In the genomic region with DNA sequence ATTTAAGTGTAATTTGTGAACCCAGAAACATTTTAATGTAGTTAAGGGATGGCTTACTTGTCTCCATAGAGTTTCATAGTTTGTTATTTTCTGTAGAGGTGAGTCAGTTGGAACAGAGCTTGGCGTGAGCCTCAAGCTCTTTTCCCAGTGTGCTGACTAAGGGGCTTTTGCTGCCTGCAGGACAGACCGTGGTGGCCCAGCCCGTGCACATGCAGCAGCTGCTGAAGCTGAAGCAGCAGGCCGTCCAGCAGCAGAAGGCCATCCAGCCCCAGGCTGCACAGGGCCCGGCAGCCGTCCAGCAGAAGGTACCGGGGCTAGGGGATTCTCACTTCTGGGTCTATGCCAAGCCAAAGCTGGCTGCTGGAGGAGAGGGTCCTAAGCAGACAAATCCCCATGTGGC, we compare ENCODE assay signal across 28 cellular contexts.
DNase-seq lines count a peak whose midpoint lies in the region; ATAC-seq and TF ChIP-seq lines count a peak whose summit lies in the region.
"Had no signal": no experiment of that assay in that cellular context is flagged by ENCODE, and none has a peak within 500 bp of the region (broad histone marks: within the 10 kb centered on the region; RNA-seq: fewer than 3 reads in every experiment).

No MANE protein-coding gene starts in this region.

- peaks cover 6% of the 10 kb centered on the region for H3K36me3 Mint-ChIP-seq in T-helper 17 cell (ENCODE audit: low read depth)
- H3K36me3 Mint-ChIP-seq in endothelial cell (ENCODE audit: low read depth, unreplicated experiment), result peaks cover 49% of the 10 kb centered on the region
- peaks cover 92% of the 10 kb centered on the region for H3K36me3 Mint-ChIP-seq in stimulated activated effector memory CD8-positive, alpha-beta T cell treated with anti-CD3 and anti-CD28 coated beads, Interleukin-12 subunit alpha, Interleukin-12 subunit beta, amount 100 ng/mL, for 72 hours
- H3K36me3 Mint-ChIP-seq: type B pancreatic cell had no signal

- peak; percentile 38 for DNase-seq in activated effector memory CD4-positive, alpha-beta T cell treated with anti-CD3 and anti-CD28 coated beads, Interleukin-2, amount 50 U/mL, for 16 hours
- no peak for DNase-seq in activated effector memory CD4-positive, alpha-beta T cell treated with Interleukin-2 at 50 U/mL for 16 hours
- DNase-seq in T-helper 17 cell (no peak), endothelial cell (ENCODE audit: low spot score) (no peak), iPS-NIHi11 (ENCODE audit: low spot score) (no peak), OCI-M1 (lab: John Stamatoyannopoulos, UW) (no peak), SIG-M5 treated with dmso at 0.1 percent for 504 hours (lab: John Stamatoyannopoulos, UW; ENCODE audit: unreplicated experiment) (no peak)
- DNase-seq in stimulated activated effector memory CD8-positive, alpha-beta T cell treated with anti-CD3 and anti-CD28 coated beads, Interleukin-12 subunit alpha, Interleukin-12 subunit beta, amount 100 ng/mL, for 72 hours (ENCODE audit: low spot score in 2 of 2), result no peak
- DNase-seq: activated CD4-positive, alpha-beta T cell treated with anti-CD3 and anti-CD28 coated beads for 1 hour; COR-L47; DMS53; dorsolateral prefrontal cortex; GDM1; H7; MG63; midbrain; NCI-H2029; NCI-H526; nephron progenitor cell; NK-92 treated with Interleukin-12 subunit alpha and Interleukin-12 subunit beta, amount 100 ng/mL, for 24 hours; ovary; small intestine; stimulated activated CD4-positive, alpha-beta T cell treated with anti-CD3 and anti-CD28 coated beads, Interleukin-2, amount 100 ng/mL, for 24 hours; T-cell had no signal

- H3K4me1 Mint-ChIP-seq in T-helper 17 cell (peaks cover 16% of the 10 kb centered on the region), endothelial cell (ENCODE audit: unreplicated experiment) (peaks cover 35% of the 10 kb centered on the region)
- peaks cover 18% of the 10 kb centered on the region for H3K4me1 Mint-ChIP-seq in stimulated activated effector memory CD8-positive, alpha-beta T cell treated with anti-CD3 and anti-CD28 coated beads, Interleukin-12 subunit alpha, Interleukin-12 subunit beta, amount 100 ng/mL, for 72 hours

- no peaks in the 10 kb centered on the region for H3K9me3 Mint-ChIP-seq in endothelial cell (ENCODE audit: unreplicated experiment)
- no peaks in the 10 kb centered on the region for H3K9me3 Mint-ChIP-seq in stimulated activated effector memory CD8-positive, alpha-beta T cell treated with anti-CD3 and anti-CD28 coated beads, Interleukin-12 subunit alpha, Interleukin-12 subunit beta, amount 100 ng/mL, for 72 hours
- H3K9me3 Mint-ChIP-seq: activated T-helper 1 cell treated with anti-CD3 and anti-CD28 coated beads, Interleukin-12 subunit alpha, Interleukin-12 subunit beta, Interleukin-2, Interleukin-4 antibody, amounts not matched to agents 30 ng/mL and 10 ng/mL and 1 ng/mL, durations not matched to agents 14 hours and 24 hours and 36 hours; nephron progenitor cell; T-cell; type B pancreatic cell had no signal

- H3K27ac Mint-ChIP-seq in T-helper 17 cell (peak overlapping the region; percentile 92), endothelial cell (ENCODE audit: unreplicated experiment) (peak overlapping the region; percentile 67)
- H3K27ac Mint-ChIP-seq in stimulated activated effector memory CD8-positive, alpha-beta T cell treated with anti-CD3 and anti-CD28 coated beads, Interleukin-12 subunit alpha, Interleukin-12 subunit beta, amount 100 ng/mL, for 72 hours, result peak overlapping the region; percentile 72
- H3K27ac Mint-ChIP-seq: activated T-helper 1 cell treated with anti-CD3 and anti-CD28 coated beads, Interleukin-12 subunit alpha, Interleukin-12 subunit beta, Interleukin-2, Interleukin-4 antibody, amounts not matched to agents 30 ng/mL and 10 ng/mL and 1 ng/mL, durations not matched to agents 14 hours and 24 hours and 36 hours; nephron progenitor cell; type B pancreatic cell had no signal

- no peaks in the 10 kb centered on the region for H3K9me3 ChIP-seq in T-helper 17 cell (ENCODE audit: control insufficient read depth, low read length, poor library complexity, severe bottlenecking)
- H3K9me3 ChIP-seq: MG63, ovary, SJSA1 had no signal

- no peaks in the 10 kb centered on the region for H3K27me3 Mint-ChIP-seq in T-helper 17 cell
- peaks cover 14% of the 10 kb centered on the region for H3K27me3 Mint-ChIP-seq in endothelial cell (ENCODE audit: unreplicated experiment)
- H3K27me3 Mint-ChIP-seq: activated naive CD8-positive, alpha-beta T cell; T-cell; type B pancreatic cell had no signal

- no peak for ATAC-seq in T-helper 17 cell
- no peak for ATAC-seq in stimulated activated effector memory CD8-positive, alpha-beta T cell treated with anti-CD3 and anti-CD28 coated beads, Interleukin-12 subunit alpha, Interleukin-12 subunit beta, amount 100 ng/mL, for 72 hours
- ATAC-seq: T-cell had no signal

- no peak for TF ChIP-seq CTCF in endothelial cell (IDR thresholded peaks at IDR 0.05; ENCODE audit: unreplicated experiment)

- H3K4me3 Mint-ChIP-seq in T-helper 17 cell (peak overlapping the region; percentile 52), endothelial cell (ENCODE audit: unreplicated experiment) (no peak overlapping the region)
- no peak overlapping the region for H3K4me3 Mint-ChIP-seq in stimulated activated effector memory CD8-positive, alpha-beta T cell treated with anti-CD3 and anti-CD28 coated beads, Interleukin-12 subunit alpha, Interleukin-12 subunit beta, amount 100 ng/mL, for 72 hours
- H3K4me3 Mint-ChIP-seq: nephron progenitor cell, type B pancreatic cell had no signal
